ENCODE assay signal across 21 cellular contexts in the genomic region with DNA sequence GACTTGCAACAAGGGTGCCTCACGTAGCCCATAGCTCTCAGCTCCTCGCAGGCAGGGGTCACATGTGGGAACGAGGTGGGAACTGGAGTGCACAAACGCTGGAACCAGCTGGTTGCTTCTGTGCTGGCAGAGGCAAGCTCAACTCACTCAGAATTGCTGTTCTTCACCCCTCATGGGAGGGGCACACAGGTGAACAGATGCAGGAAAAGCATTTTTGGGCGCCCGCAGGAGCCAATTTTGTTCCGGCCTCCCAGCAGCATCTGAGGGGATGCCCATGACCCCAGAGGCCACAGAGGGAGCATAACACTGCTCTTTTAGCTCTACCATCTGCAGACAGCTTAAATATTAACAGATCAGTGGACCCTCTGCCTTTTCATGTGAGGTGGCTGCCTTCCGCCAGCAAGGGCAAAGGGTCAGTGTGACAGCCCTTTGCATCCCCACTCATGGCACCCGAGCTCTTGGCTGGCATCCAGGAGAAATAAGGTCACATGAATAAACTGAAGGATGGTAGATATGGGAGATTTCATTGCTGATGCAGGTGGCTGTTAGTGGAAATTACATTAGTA.
A peak's percentile ranks its signal among the peaks of the same experiment; 100 is the strongest.
DNase-seq lines count a peak whose midpoint lies in the region; ATAC-seq and TF ChIP-seq lines count a peak whose summit lies in the region.
"Had no signal": no experiment of that assay in that cellular context is flagged by ENCODE, and none has a peak within 500 bp of the region (broad histone marks: within the 10 kb centered on the region; RNA-seq: fewer than 3 reads in every experiment).

No MANE protein-coding gene starts in this region.

- peak; percentile 28 to 82 (median 40) for ATAC-seq in right lobe of liver
- ATAC-seq: GM23338 had no signal

- no peak for TF ChIP-seq CTCF in right lobe of liver (IDR thresholded peaks at IDR 0.05)

- H3K4me3 ChIP-seq in right lobe of liver, result no peak overlapping the region
- H3K4me3 ChIP-seq: GM23338, MG63, SJCRH30 had no signal

- TF ChIP-seq POLR2A in right lobe of liver (IDR thresholded peaks at IDR 0.05), result no peak

- peak; percentile 80 for DNase-seq in DMS53 (lab: John Stamatoyannopoulos, UW)
- peak; percentile 3 for DNase-seq in HuH-7 (ENCODE audit: low spot score)
- peak; percentile 5 for DNase-seq in UCSD-AML1 (lab: John Stamatoyannopoulos, UW; ENCODE audit: unreplicated experiment)
- DNase-seq in right lobe of liver, result peak in 2 of 3 donors; percentile 50 to 51
- no peak for DNase-seq in activated CD4-positive, alpha-beta T cell treated with anti-CD3 and anti-CD28 coated beads, Interleukin-2, amount 10 ng/mL, durations not matched to agents 7 days and 5 days
- DNase-seq in GM19240 (ENCODE audit: insufficient read length, low spot score), result no peak
- DNase-seq in anterior cingulate cortex (lab: John Stamatoyannopoulos, UW), result no peak
- no peak for DNase-seq in NCI-H345 treated with DMSO at 0.1 percent for 48 hours (lab: John Stamatoyannopoulos, UW; ENCODE audit: unreplicated experiment)
- DNase-seq: CD4-positive, CD25-positive, alpha-beta regulatory T cell; COR-L47; HCEC 1CT; MG63; NCI-H1436; NCI-H187 treated with DMSO at 0.1 percent for 48 hours; NCI-H2171; NCI-H345; NCI-H524 treated with DMSO at 0.1 percent for 48 hours; NK-92 treated with Interleukin-12 subunit alpha and Interleukin-12 subunit beta, amount 100 ng/mL, for 24 hours; SJCRH30; T-helper 1 cell had no signal

- H3K4me1 Mint-ChIP-seq in activated CD4-positive, alpha-beta T cell treated with anti-CD3 and anti-CD28 coated beads, Interleukin-2, amount 10 ng/mL, durations not matched to agents 7 days and 5 days, result no peaks in the 10 kb centered on the region
- H3K4me1 Mint-ChIP-seq: CD4-positive, CD25-positive, alpha-beta regulatory T cell; GM23338 had no signal

- no peaks in the 10 kb centered on the region for H3K36me3 Mint-ChIP-seq in activated CD4-positive, alpha-beta T cell treated with anti-CD3 and anti-CD28 coated beads, Interleukin-2, amount 10 ng/mL, durations not matched to agents 7 days and 5 days (ENCODE audit: low read depth)
- H3K36me3 Mint-ChIP-seq: CD4-positive, CD25-positive, alpha-beta regulatory T cell had no signal

- H3K27ac Mint-ChIP-seq in activated CD4-positive, alpha-beta T cell treated with anti-CD3 and anti-CD28 coated beads, Interleukin-2, amount 10 ng/mL, durations not matched to agents 7 days and 5 days, result no peak overlapping the region
- H3K27ac Mint-ChIP-seq: CD4-positive, CD25-positive, alpha-beta regulatory T cell; GM23338 had no signal

- H3K36me3 ChIP-seq in right lobe of liver, result no peaks in the 10 kb centered on the region
- H3K36me3 ChIP-seq: MG63, SJCRH30 had no signal

- POLR2A ChIA-PET in activated CD4-positive, alpha-beta T cell treated with anti-CD3 and anti-CD28 coated beads, Interleukin-2, amount 10 ng/mL, durations not matched to agents 7 days and 5 days (lab: Charles Lee), result no interaction called here

- no peaks in the 10 kb centered on the region for H3K9me3 ChIP-seq in right lobe of liver
- H3K9me3 ChIP-seq: MG63, SJCRH30 had no signal

- WGBS in right lobe of liver (ENCODE audit: insufficient coverage, low coverage, low lambda C conversion rate, missing lambda C conversion rate), result 25% methylated on average over 7 of the region's 9 CpGs

- CTCF ChIA-PET in activated CD4-positive, alpha-beta T cell treated with anti-CD3 and anti-CD28 coated beads, Interleukin-2, amount 10 ng/mL, durations not matched to agents 7 days and 5 days (lab: Charles Lee), result interaction anchor here (0.6 kb wide), 2 partner anchors 17 to 146 kb away, joined by 3 to 4 read pairs; no protein-coding TSS in a partner anchor

- no peaks in the 10 kb centered on the region for H3K27me3 Mint-ChIP-seq in activated CD4-positive, alpha-beta T cell treated with anti-CD3 and anti-CD28 coated beads, Interleukin-2, amount 10 ng/mL, durations not matched to agents 7 days and 5 days
- H3K27me3 Mint-ChIP-seq: CD4-positive, CD25-positive, alpha-beta regulatory T cell had no signal

- intact Hi-C loops in right lobe of liver (cut with DNase I), result no loop called here

- no peaks in the 10 kb centered on the region for H3K4me1 ChIP-seq in right lobe of liver
- H3K4me1 ChIP-seq: SJCRH30 had no signal

- H3K4me3 Mint-ChIP-seq in activated CD4-positive, alpha-beta T cell treated with anti-CD3 and anti-CD28 coated beads, Interleukin-2, amount 10 ng/mL, durations not matched to agents 7 days and 5 days, result no peak overlapping the region
- H3K4me3 Mint-ChIP-seq: CD4-positive, CD25-positive, alpha-beta regulatory T cell; GM23338 had no signal

- no peaks in the 10 kb centered on the region for H3K27me3 ChIP-seq in right lobe of liver
- H3K27me3 ChIP-seq: MG63, SJCRH30 had no signal

- H3K9me3 Mint-ChIP-seq in activated CD4-positive, alpha-beta T cell treated with anti-CD3 and anti-CD28 coated beads, Interleukin-2, amount 10 ng/mL, durations not matched to agents 7 days and 5 days, result no peaks in the 10 kb centered on the region

- no peak overlapping the region for H3K27ac ChIP-seq in right lobe of liver
- H3K27ac ChIP-seq: SJCRH30 had no signal

Comparison
In these comparisons a context has a peak if more than half of its experiments do, and no peak if none do; other contexts are left out.
1. DNase-seq: peak in DMS53 (single experiment), HuH-7 (single experiment), UCSD-AML1 (single experiment) and right lobe of liver (2 of 3); none in activated CD4-positive, alpha-beta T cell treated with anti-CD3 and anti-CD28 coated beads, Interleukin-2, amount 10 ng/mL, durations not matched to agents 7 days and 5 days (single experiment), GM19240 (single experiment), anterior cingulate cortex (0 of 58) and NCI-H345 treated with DMSO at 0.1 percent for 48 hours (single experiment).